In genomic region chr5:73204302-73204701, GRCh38 we compare ENCODE assay signal across 25 cellular contexts. TPM values are rescaled to one million over a fixed set of nuclear protein-coding genes. Genes with fewer than 3 reads are reported as not detected.
A peak's percentile ranks its signal among the peaks of the same experiment; 100 is the strongest.
DNase-seq lines count a peak whose midpoint lies in the region; ATAC-seq and TF ChIP-seq lines count a peak whose summit lies in the region.
"Had no signal": no experiment of that assay in that cellular context is flagged by ENCODE, and none has a peak within 500 bp of the region (broad histone marks: within the 10 kb centered on the region; RNA-seq: fewer than 3 reads in every experiment).

No MANE protein-coding gene starts in this region.

- H2BK12ac ChIP-seq in mesenchymal stem cell (ENCODE audit: low read length in 2 of 2) = no peak overlapping the region

- peaks cover 3% of the 10 kb centered on the region for H3K4me1 Mint-ChIP-seq in GM23338
- H3K4me1 Mint-ChIP-seq: activated CD4-positive, alpha-beta memory T cell treated with anti-CD3 and anti-CD28 coated beads, Interleukin-2, amount 10 ng/mL, durations not matched to agents 7 days and 5 days; activated naive CD8-positive, alpha-beta T cell treated with anti-CD3 and anti-CD28 coated beads, Interleukin-2, amount 50 U/mL, for 24 hours had no signal

- peaks cover 14% of the 10 kb centered on the region for H3K9me3 ChIP-seq in mesenchymal stem cell (ENCODE audit: control insufficient read depth, low read length)
- H3K9me3 ChIP-seq: thoracic aorta had no signal

- DNase-seq in DMS79 (lab: John Stamatoyannopoulos, UW) (peak; percentile 68), NCI-H187 (lab: John Stamatoyannopoulos, UW) (peak; percentile 84 to 94), NCI-H510A (lab: John Stamatoyannopoulos, UW) (peak; percentile 86), mesenchymal stem cell (no peak), NCI-H226 (no peak), GM23338 (ENCODE audit: low spot score) (no peak), HCEC 1CT (no peak)
- DNase-seq in stimulated activated naive CD4-positive, alpha-beta T cell (lab: John Stamatoyannopoulos, UW) = no peak
- DNase-seq: activated CD4-positive, alpha-beta memory T cell treated with anti-CD3 and anti-CD28 coated beads, Interleukin-2, amount 10 ng/mL, durations not matched to agents 7 days and 5 days; activated naive CD8-positive, alpha-beta T cell treated with anti-CD3 and anti-CD28 coated beads, Interleukin-2, amount 50 U/mL, for 24 hours; CD8-positive, alpha-beta T cell; effector CD4-positive, alpha-beta T cell; NK-92 treated with Interleukin-12 subunit alpha and Interleukin-12 subunit beta, amount 100 ng/mL, for 24 hours; stimulated activated CD4-positive, alpha-beta T cell treated with anti-CD3 and anti-CD28 coated beads, Interleukin-4, amount 100 ng/mL, for 4 hours; stimulated activated CD8-positive, alpha-beta memory T cell treated with anti-CD3 and anti-CD28 coated beads, Interleukin-4, amount 100 ng/mL, for 48 hours had no signal

- H3K27me3 ChIP-seq in mesenchymal stem cell (ENCODE audit: control insufficient read depth in 1 of 2, insufficient read depth in 1 of 2, low read length in 2 of 2) = peaks cover 0 to 48% of the 10 kb centered on the region in 2 experiments
- peaks cover 15% of the 10 kb centered on the region for H3K27me3 ChIP-seq in GM23338 (ENCODE audit: insufficient read depth)

- H2BK5ac ChIP-seq in mesenchymal stem cell (ENCODE audit: low read depth, low read length, poor library complexity, severe bottlenecking) = no peak overlapping the region

- peaks cover 16% of the 10 kb centered on the region for H3K9me3 Mint-ChIP-seq in GM23338
- H3K9me3 Mint-ChIP-seq: activated CD4-positive, alpha-beta memory T cell treated with anti-CD3 and anti-CD28 coated beads, Interleukin-2, amount 10 ng/mL, durations not matched to agents 7 days and 5 days had no signal

- H3K4me2 ChIP-seq in mesenchymal stem cell (ENCODE audit: low read length, poor library complexity, severe bottlenecking) (no peak overlapping the region), GM23338 (no peak overlapping the region)

- no peaks in the 10 kb centered on the region for H3K9me2 ChIP-seq in GM23338 (ENCODE audit: insufficient read depth)

- H3K4ac ChIP-seq in mesenchymal stem cell (ENCODE audit: low read depth in 1 of 2, low read length in 2 of 2) = no peak overlapping the region

- peak overlapping the region; percentile 29 for H2AK5ac ChIP-seq in mesenchymal stem cell (ENCODE audit: low read length, severe bottlenecking)

- H3K4me3 ChIP-seq in mesenchymal stem cell (ENCODE audit: insufficient read depth in 1 of 2, low read depth in 1 of 2, low read length in 2 of 2) (no peak overlapping the region), GM23338 (no peak overlapping the region)
- H3K4me3 ChIP-seq: cardiac muscle cell, esophagus muscularis mucosa, skin epidermis, thoracic aorta had no signal

- TF ChIP-seq CTCF in GM23338 (conservative IDR thresholded peaks at IDR 0.05; ENCODE audit: low read depth in 2 of 2) = no peak

- H3K27ac Mint-ChIP-seq in GM23338 = no peak overlapping the region
- H3K27ac Mint-ChIP-seq: activated CD4-positive, alpha-beta memory T cell treated with anti-CD3 and anti-CD28 coated beads, Interleukin-2, amount 10 ng/mL, durations not matched to agents 7 days and 5 days; activated naive CD8-positive, alpha-beta T cell treated with anti-CD3 and anti-CD28 coated beads, Interleukin-2, amount 50 U/mL, for 24 hours; activated T-helper 1 cell treated with anti-CD3 and anti-CD28 coated beads, Interleukin-12 subunit alpha, Interleukin-12 subunit beta, Interleukin-2, Interleukin-4 antibody, amounts not matched to agents 30 ng/mL and 10 ng/mL and 1 ng/mL, durations not matched to agents 14 hours and 24 hours and 36 hours; CD8-positive, alpha-beta T cell had no signal

- H3K18ac ChIP-seq in mesenchymal stem cell (ENCODE audit: low read depth in 1 of 2, low read length in 2 of 2) = no peak overlapping the region

- H3K27me3 Mint-ChIP-seq in GM23338 (ENCODE audit: insufficient read depth, low read depth, poor library complexity) = peaks cover 11% of the 10 kb centered on the region

- ATAC-seq in GM23338 = no peak
- ATAC-seq: activated naive CD8-positive, alpha-beta T cell treated with anti-CD3 and anti-CD28 coated beads, Interleukin-2, amount 50 U/mL, for 24 hours; CD8-positive, alpha-beta T cell had no signal

- H3K27ac ChIP-seq in mesenchymal stem cell (ENCODE audit: low read length, poor library complexity, severe bottlenecking) (no peak overlapping the region), GM23338 (ENCODE audit: low read depth) (no peak overlapping the region)
- H3K27ac ChIP-seq: cardiac muscle cell, esophagus muscularis mucosa, parathyroid adenoma, skin epidermis, thoracic aorta had no signal

- H3K79me2 ChIP-seq in GM23338 (replicated peaks; ENCODE audit: insufficient read depth) = no peaks in the 10 kb centered on the region
- H3K79me2 ChIP-seq: parathyroid adenoma had no signal

- H3K4me3 Mint-ChIP-seq in GM23338 = no peak overlapping the region
- H3K4me3 Mint-ChIP-seq: activated CD4-positive, alpha-beta memory T cell treated with anti-CD3 and anti-CD28 coated beads, Interleukin-2, amount 10 ng/mL, durations not matched to agents 7 days and 5 days; activated naive CD8-positive, alpha-beta T cell treated with anti-CD3 and anti-CD28 coated beads, Interleukin-2, amount 50 U/mL, for 24 hours; activated T-helper 1 cell treated with anti-CD3 and anti-CD28 coated beads, Interleukin-12 subunit alpha, Interleukin-12 subunit beta, Interleukin-2, Interleukin-4 antibody, amounts not matched to agents 30 ng/mL and 10 ng/mL and 1 ng/mL, durations not matched to agents 14 hours and 24 hours and 36 hours; CD8-positive, alpha-beta T cell had no signal

- H3K14ac ChIP-seq in mesenchymal stem cell (ENCODE audit: low read length in 2 of 2) = no peak overlapping the region

- no peak overlapping the region for H4K91ac ChIP-seq in mesenchymal stem cell (ENCODE audit: low read length)

- WGBS in mesenchymal stem cell = 52% methylated on average over 3 of the region's 3 CpGs

- no peak overlapping the region for H3K9ac ChIP-seq in mesenchymal stem cell (ENCODE audit: low read length)
- H3K9ac ChIP-seq: parathyroid adenoma had no signal

- no peaks in the 10 kb centered on the region for H3K79me1 ChIP-seq in mesenchymal stem cell (replicated peaks; ENCODE audit: low read length, poor library complexity, severe bottlenecking)

- no peak overlapping the region for H3K23ac ChIP-seq in mesenchymal stem cell (ENCODE audit: low read length in 2 of 2)

- peaks cover 11% of the 10 kb centered on the region for H3K36me3 Mint-ChIP-seq in GM23338 (ENCODE audit: low read depth)
- H3K36me3 Mint-ChIP-seq: CD8-positive, alpha-beta T cell had no signal

- no peaks in the 10 kb centered on the region for H3K36me3 ChIP-seq in mesenchymal stem cell (ENCODE audit: control insufficient read depth in 1 of 2, insufficient read depth in 2 of 2, low read depth in 1 of 2, low read length in 2 of 2)
- no peaks in the 10 kb centered on the region for H3K36me3 ChIP-seq in GM23338 (ENCODE audit: insufficient read depth)
- H3K36me3 ChIP-seq: cardiac muscle cell, esophagus muscularis mucosa, thoracic aorta had no signal

- no peaks in the 10 kb centered on the region for H3F3A ChIP-seq in GM23338 (replicated peaks; ENCODE audit: low read depth)

- no peak overlapping the region for H2BK15ac ChIP-seq in mesenchymal stem cell (ENCODE audit: low read depth, poor library complexity, severe bottlenecking)

- H2AFZ ChIP-seq in mesenchymal stem cell (ENCODE audit: low read depth, low read length) (no peak overlapping the region), GM23338 (no peak overlapping the region)
- H2AFZ ChIP-seq: parathyroid adenoma had no signal

- H3K4me1 ChIP-seq in mesenchymal stem cell (ENCODE audit: control insufficient read depth, insufficient read depth, low read depth, low read length) (peaks cover 18% of the 10 kb centered on the region), GM23338 (ENCODE audit: insufficient read depth) (peaks cover 13% of the 10 kb centered on the region)

- no peak overlapping the region for H4K8ac ChIP-seq in mesenchymal stem cell (ENCODE audit: low read length)

- H4K20me1 ChIP-seq in GM23338 (replicated peaks; ENCODE audit: insufficient read depth) = no peaks in the 10 kb centered on the region

- H2BK120ac ChIP-seq in mesenchymal stem cell (ENCODE audit: low read depth, low read length) = no peak overlapping the region

TF ChIP-seq in GM23338, 12 proteins besides CTCF, POLR2A, EP300 and RAD21:
- TF ChIP-seq POLR2AphosphoS5 (IDR thresholded peaks at IDR 0.05; ENCODE audit: low read depth) (no peak), REST (IDR thresholded peaks at IDR 0.05; ENCODE audit: unreplicated experiment) (no peak), STAT1 (IDR thresholded peaks at IDR 0.05; ENCODE audit: unreplicated experiment) (no peak)

RNA-seq across cellular contexts. Expression of gene TMEM174, which starts 31.3 kb away (rescaled TPM):
- polyA plus RNA-seq in mesenchymal stem cell (2013, experiment 1 of 2) = not detected
- not detected for polyA plus RNA-seq in mesenchymal stem cell (2013, experiment 2 of 2)
- total RNA-seq in GM23338 (2014; rRNA removed; shearing (Covaris generic)) = not detected in 2 replicates
- not detected in 2 replicates for polyA plus RNA-seq in GM23338 (2016; fragmentation: Nextera tagmentation; extraction: Ambion mirVana)
- total RNA-seq: activated CD4-positive, alpha-beta memory T cell treated with anti-CD3 and anti-CD28 coated beads, Interleukin-2, amount 10 ng/mL, durations not matched to agents 7 days and 5 days; activated T-helper 1 cell treated with anti-CD3 and anti-CD28 coated beads, Interleukin-12 subunit alpha, Interleukin-12 subunit beta, Interleukin-2, Interleukin-4 antibody, amounts not matched to agents 30 ng/mL and 10 ng/mL and 1 ng/mL, durations not matched to agents 14 hours and 24 hours and 36 hours; cardiac muscle cell; CD8-positive, alpha-beta T cell; esophagus muscularis mucosa; glomerular endothelial cell; lower leg skin; MCF 10A; RPMI7951; thoracic aorta had no signal
- polyA plus RNA-seq: cardiac muscle cell had no signal

Comparison
In these comparisons a context has a peak if more than half of its experiments do, and no peak if none do; other contexts are left out.
1. DNase-seq: peak in DMS79 (single experiment), NCI-H187 (2 of 2) and NCI-H510A (single experiment); none in mesenchymal stem cell (single experiment), NCI-H226 (single experiment), GM23338 (single experiment), HCEC 1CT (single experiment) and stimulated activated naive CD4-positive, alpha-beta T cell (0 of 6).